In genomic region chr2:42916394-42916793, GRCh38 we compare ENCODE assay signal across 1 cellular context.
TF ChIP-seq lines count a peak whose summit lies in the region.

No MANE protein-coding gene starts in this region.

TF ChIP-seq in HepG2, 621 proteins besides CTCF, POLR2A, EP300 and RAD21 (continued from another document):
- TF ChIP-seq CSRNP1 (CRISPR knock-in tag; IDR thresholded peaks at IDR 0.05) (no peak), KDM1A (CRISPR knock-in tag; IDR thresholded peaks at IDR 0.05) (no peak), ZNF44 (CRISPR knock-in tag; IDR thresholded peaks at IDR 0.05) (no peak), JUN (CRISPR knock-in tag; IDR thresholded peaks at IDR 0.05) (no peak), FIP1L1 (IDR thresholded peaks at IDR 0.05; ENCODE audit: borderline replicate concordance, insufficient read depth, low read depth, low read length) (no peak), ZNF558 (CRISPR knock-in tag; IDR thresholded peaks at IDR 0.05; ENCODE audit: borderline replicate concordance) (no peak)
- TF ChIP-seq, protein P1, sequence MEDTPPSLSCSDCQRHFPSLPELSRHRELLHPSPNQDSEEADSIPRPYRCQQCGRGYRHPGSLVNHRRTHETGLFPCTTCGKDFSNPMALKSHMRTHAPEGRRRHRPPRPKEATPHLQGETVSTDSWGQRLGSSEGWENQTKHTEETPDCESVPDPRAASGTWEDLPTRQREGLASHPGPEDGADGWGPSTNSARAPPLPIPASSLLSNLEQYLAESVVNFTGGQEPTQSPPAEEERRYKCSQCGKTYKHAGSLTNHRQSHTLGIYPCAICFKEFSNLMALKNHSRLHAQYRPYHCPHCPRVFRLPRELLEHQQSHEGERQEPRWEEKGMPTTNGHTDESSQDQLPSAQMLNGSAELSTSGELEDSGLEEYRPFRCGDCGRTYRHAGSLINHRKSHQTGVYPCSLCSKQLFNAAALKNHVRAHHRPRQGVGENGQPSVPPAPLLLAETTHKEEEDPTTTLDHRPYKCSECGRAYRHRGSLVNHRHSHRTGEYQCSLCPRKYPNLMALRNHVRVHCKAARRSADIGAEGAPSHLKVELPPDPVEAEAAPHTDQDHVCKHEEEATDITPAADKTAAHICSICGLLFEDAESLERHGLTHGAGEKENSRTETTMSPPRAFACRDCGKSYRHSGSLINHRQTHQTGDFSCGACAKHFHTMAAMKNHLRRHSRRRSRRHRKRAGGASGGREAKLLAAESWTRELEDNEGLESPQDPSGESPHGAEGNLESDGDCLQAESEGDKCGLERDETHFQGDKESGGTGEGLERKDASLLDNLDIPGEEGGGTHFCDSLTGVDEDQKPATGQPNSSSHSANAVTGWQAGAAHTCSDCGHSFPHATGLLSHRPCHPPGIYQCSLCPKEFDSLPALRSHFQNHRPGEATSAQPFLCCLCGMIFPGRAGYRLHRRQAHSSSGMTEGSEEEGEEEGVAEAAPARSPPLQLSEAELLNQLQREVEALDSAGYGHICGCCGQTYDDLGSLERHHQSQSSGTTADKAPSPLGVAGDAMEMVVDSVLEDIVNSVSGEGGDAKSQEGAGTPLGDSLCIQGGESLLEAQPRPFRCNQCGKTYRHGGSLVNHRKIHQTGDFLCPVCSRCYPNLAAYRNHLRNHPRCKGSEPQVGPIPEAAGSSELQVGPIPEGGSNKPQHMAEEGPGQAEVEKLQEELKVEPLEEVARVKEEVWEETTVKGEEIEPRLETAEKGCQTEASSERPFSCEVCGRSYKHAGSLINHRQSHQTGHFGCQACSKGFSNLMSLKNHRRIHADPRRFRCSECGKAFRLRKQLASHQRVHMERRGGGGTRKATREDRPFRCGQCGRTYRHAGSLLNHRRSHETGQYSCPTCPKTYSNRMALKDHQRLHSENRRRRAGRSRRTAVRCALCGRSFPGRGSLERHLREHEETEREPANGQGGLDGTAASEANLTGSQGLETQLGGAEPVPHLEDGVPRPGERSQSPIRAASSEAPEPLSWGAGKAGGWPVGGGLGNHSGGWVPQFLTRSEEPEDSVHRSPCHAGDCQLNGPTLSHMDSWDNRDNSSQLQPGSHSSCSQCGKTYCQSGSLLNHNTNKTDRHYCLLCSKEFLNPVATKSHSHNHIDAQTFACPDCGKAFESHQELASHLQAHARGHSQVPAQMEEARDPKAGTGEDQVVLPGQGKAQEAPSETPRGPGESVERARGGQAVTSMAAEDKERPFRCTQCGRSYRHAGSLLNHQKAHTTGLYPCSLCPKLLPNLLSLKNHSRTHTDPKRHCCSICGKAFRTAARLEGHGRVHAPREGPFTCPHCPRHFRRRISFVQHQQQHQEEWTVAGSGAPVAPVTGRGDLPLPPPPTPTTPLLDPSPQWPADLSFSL (CRISPR knock-in tag; IDR thresholded peaks at IDR 0.05): no peak
